In the genomic region with DNA sequence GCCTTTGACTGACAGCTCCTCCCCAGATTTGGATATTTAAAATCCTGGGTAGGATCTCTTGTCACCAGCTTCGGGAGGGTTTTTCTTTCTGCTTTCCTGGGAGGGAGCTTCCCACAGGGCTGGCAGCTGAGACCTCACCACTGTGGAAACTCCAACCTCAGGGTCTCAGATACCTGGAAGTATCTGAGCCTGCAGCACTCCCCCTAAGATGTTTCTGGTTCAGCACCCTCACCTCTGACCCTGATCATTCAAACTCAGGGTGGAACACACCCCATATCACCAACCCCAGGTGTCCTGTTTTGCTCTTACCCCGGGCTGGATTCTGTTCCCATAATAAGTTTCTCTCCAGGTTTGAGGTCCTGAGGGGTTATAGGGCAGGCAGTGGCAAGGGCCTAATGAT, we compare ENCODE assay signal across 22 cellular contexts. TPM values are rescaled to one million over a fixed set of nuclear protein-coding genes. Genes with fewer than 3 reads are reported as not detected.
DNase-seq lines count a peak whose midpoint lies in the region; ATAC-seq and TF ChIP-seq lines count a peak whose summit lies in the region.
"Had no signal": no experiment of that assay in that cellular context is flagged by ENCODE, and none has a peak within 500 bp of the region (broad histone marks: within the 10 kb centered on the region; RNA-seq: fewer than 3 reads in every experiment).

No MANE protein-coding gene starts in this region.

- ATAC-seq in GM18873 (IDR thresholded peaks at IDR 0.05; ENCODE audit: low FRiP score, unreplicated experiment): no peak
- no peak for ATAC-seq in GM19397 (IDR thresholded peaks at IDR 0.05; ENCODE audit: unreplicated experiment)
- ATAC-seq: K562, upper lobe of right lung had no signal

- no peaks in the 10 kb centered on the region for H3K9me3 ChIP-seq in SJCRH30 (replicated peaks)
- H3K9me3 ChIP-seq in neural progenitor cell (ENCODE audit: low read depth): no peaks in the 10 kb centered on the region
- H3K9me3 ChIP-seq: HAP-1, upper lobe of right lung had no signal

- peaks cover 40% of the 10 kb centered on the region for H3F3A ChIP-seq in neural progenitor cell (ENCODE audit: low read depth)

- peaks cover 84% of the 10 kb centered on the region for H4K20me1 ChIP-seq in neural progenitor cell (ENCODE audit: low read depth)

- peaks cover 9% of the 10 kb centered on the region for H3K9me3 Mint-ChIP-seq in neural progenitor cell
- H3K9me3 Mint-ChIP-seq: activated B cell treated with CpG ODN at 0.5 μM for 24 hours; activated naive CD8-positive, alpha-beta T cell treated with anti-CD3 and anti-CD28 coated beads for 36 hours had no signal

- no peak overlapping the region for H2AFZ ChIP-seq in ACC112 (ENCODE audit: low read length, unreplicated experiment)
- no peak overlapping the region for H2AFZ ChIP-seq in neural progenitor cell (replicated peaks)

- H3K36me3 Mint-ChIP-seq in neural progenitor cell: peaks cover 6% of the 10 kb centered on the region
- H3K36me3 Mint-ChIP-seq: activated naive CD8-positive, alpha-beta T cell treated with anti-CD3 and anti-CD28 coated beads for 36 hours; CD4-positive, CD25-positive, alpha-beta regulatory T cell had no signal

- H3K4me2 ChIP-seq in neural progenitor cell: no peak overlapping the region

- peak overlapping the region; percentile 75 for H3K4me3 Mint-ChIP-seq in neural progenitor cell
- H3K4me3 Mint-ChIP-seq: activated naive CD8-positive, alpha-beta T cell treated with anti-CD3 and anti-CD28 coated beads for 36 hours had no signal

- no peak for TF ChIP-seq CTCF in epithelial cell of esophagus (IDR thresholded peaks at IDR 0.05; ENCODE audit: insufficient read depth, low read depth, low read length, missing control alignments)
- no peak for TF ChIP-seq CTCF in neural progenitor cell (IDR thresholded peaks at IDR 0.05)

- DNase-seq in SJCRH30 (no peak), epithelial cell of esophagus (ENCODE audit: low read depth) (no peak), neural progenitor cell (ENCODE audit: low spot score) (no peak), NCI-H446 treated with DMSO at 0.1 percent for 48 hours (lab: John Stamatoyannopoulos, UW) (no peak), NCI-H128 (lab: John Stamatoyannopoulos, UW; ENCODE audit: unreplicated experiment) (no peak)
- DNase-seq: activated B cell treated with CpG ODN at 0.5 μM for 24 hours; activated naive CD8-positive, alpha-beta T cell treated with anti-CD3 and anti-CD28 coated beads for 36 hours; CD4-positive, CD25-positive, alpha-beta regulatory T cell; DMS79; effector CD4-positive, alpha-beta T cell; head of caudate nucleus; NCI-H1092; stimulated activated naive CD4-positive, alpha-beta T cell; upper lobe of right lung had no signal

- no peak overlapping the region for H3K9ac ChIP-seq in neural progenitor cell

- H3K27ac ChIP-seq in ACC112 (ENCODE audit: low read depth, low read length) (no peak overlapping the region), SJCRH30 (no peak overlapping the region), neural progenitor cell (no peak overlapping the region)
- H3K27ac ChIP-seq: cardiac muscle cell, upper lobe of right lung had no signal

- H3K79me2 ChIP-seq in ACC112 (ENCODE audit: control insufficient read depth, insufficient read depth, low read length, unreplicated experiment) (peaks cover 14% of the 10 kb centered on the region), neural progenitor cell (ENCODE audit: low read depth) (no peaks in the 10 kb centered on the region)

- H3K4me3 ChIP-seq in ACC112 (ENCODE audit: low read depth, low read length) (peak overlapping the region; percentile 89; the same call in 1 of the 2 replicates), SJCRH30 (peak overlapping the region; percentile 83), epithelial cell of esophagus (ENCODE audit: low read length) (peak overlapping the region; percentile 72), neural progenitor cell (no peak overlapping the region)
- H3K4me3 ChIP-seq: cardiac muscle cell, HAP-1, K562, upper lobe of right lung had no signal

- H3K36me3 ChIP-seq in ACC112 (ENCODE audit: insufficient read depth, low read length) (no peaks in the 10 kb centered on the region), SJCRH30 (peaks cover 36% of the 10 kb centered on the region), neural progenitor cell (no peaks in the 10 kb centered on the region)
- H3K36me3 ChIP-seq: cardiac muscle cell, HAP-1, upper lobe of right lung had no signal

- H3K4me1 Mint-ChIP-seq in neural progenitor cell: peaks cover 30% of the 10 kb centered on the region

- H3K27me3 Mint-ChIP-seq in neural progenitor cell (ENCODE audit: insufficient read depth, low read depth): peaks cover 90% of the 10 kb centered on the region

- no peaks in the 10 kb centered on the region for H3K27me3 ChIP-seq in ACC112 (ENCODE audit: insufficient read depth, low read length)
- no peaks in the 10 kb centered on the region for H3K27me3 ChIP-seq in SJCRH30
- peaks cover 98% of the 10 kb centered on the region for H3K27me3 ChIP-seq in neural progenitor cell

- peaks cover 26% of the 10 kb centered on the region for H3K4me1 ChIP-seq in ACC112 (ENCODE audit: control insufficient read depth, insufficient read depth, low read length, unreplicated experiment)
- H3K4me1 ChIP-seq in SJCRH30: peaks cover 4% of the 10 kb centered on the region
- H3K4me1 ChIP-seq in neural progenitor cell: peaks cover 38% of the 10 kb centered on the region

- no peak overlapping the region for H3K27ac Mint-ChIP-seq in neural progenitor cell
- H3K27ac Mint-ChIP-seq: activated B cell treated with CpG ODN at 0.5 μM for 24 hours; activated naive CD8-positive, alpha-beta T cell treated with anti-CD3 and anti-CD28 coated beads for 36 hours had no signal

RNA-seq across cellular contexts. Expression of a gene that starts 1.9 kb away (rescaled TPM):
- total RNA-seq in SJCRH30 (2014; rRNA removed; shearing (Covaris generic)): 48.3 and 51.9 TPM in 2 replicates
- total RNA-seq in neural progenitor cell (ENCODE audit: low replicate concordance): 0.12 TPM in 1 of 2 replicates, not detected in the other
- total RNA-seq: activated B cell treated with CpG ODN at 0.5 μM for 24 hours; activated naive CD8-positive, alpha-beta T cell treated with anti-CD3 and anti-CD28 coated beads for 36 hours; CD4-positive, CD25-positive, alpha-beta regulatory T cell; K562; lung microvascular endothelial cell; T-helper 2 cell treated with Interferon-gamma antibody and Interleukin-4, amounts not matched to agents 100 ng/mL and 5 ng/mL, for 36 hours; upper lobe of right lung had no signal

Comparison
In these comparisons a context has a peak if more than half of its experiments do, and no peak if none do; other contexts are left out.
1. RNA of a gene that starts 1.9 kb away (total RNA-seq): 48.3 to 51.9 TPM in SJCRH30; 0.12 TPM in neural progenitor cell; every median in the first group is over 10 times any median in the second.